14 cellular contexts compared by ENCODE assay signal in the genomic region with DNA sequence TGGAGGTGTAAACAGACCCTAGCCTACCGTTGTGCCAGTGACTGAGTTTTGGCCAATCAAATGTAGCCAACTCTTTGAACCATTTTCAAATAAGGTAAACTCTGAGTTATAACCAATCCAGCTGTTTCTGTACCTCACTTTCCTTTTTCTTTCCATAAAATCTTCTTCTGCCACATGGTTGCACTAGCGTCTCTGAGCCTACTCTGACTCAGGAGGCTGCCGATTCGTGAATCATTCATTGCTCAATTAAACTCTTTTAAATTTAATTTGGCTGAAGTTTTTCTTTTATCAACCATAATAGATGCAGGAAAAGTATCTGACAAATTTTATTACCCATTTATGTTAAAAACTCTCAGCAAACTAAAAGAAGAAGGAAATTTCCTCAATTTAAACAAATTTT.
DNase-seq lines count a peak whose midpoint lies in the region; ATAC-seq and TF ChIP-seq lines count a peak whose summit lies in the region.
"Had no signal": no experiment of that assay in that cellular context is flagged by ENCODE, and none has a peak within 500 bp of the region (broad histone marks: within the 10 kb centered on the region; RNA-seq: fewer than 3 reads in every experiment).

No MANE protein-coding gene starts in this region.

- DNase-seq in AG09309 (ENCODE audit: low read depth) (peak; percentile 24), HFFc6 (peak; percentile 18), amniotic epithelial cell (ENCODE audit: low read depth) (peak; percentile 29), fibroblast of peridontal ligament (ENCODE audit: extremely low read depth) (peak; percentile 61), sciatic nerve (ENCODE audit: low spot score) (no peak)
- no peak for DNase-seq in activated CD4-positive, alpha-beta memory T cell treated with anti-CD3 and anti-CD28 coated beads for 36 hours
- DNase-seq in activated CD8-positive, alpha-beta T cell treated with anti-CD3 and anti-CD28 coated beads, Interleukin-2, amount 10 ng/mL, durations not matched to agents 7 days and 5 days = no peak
- DNase-seq: 8988T; CD4-positive, CD25-positive, alpha-beta regulatory T cell; DMS53; GOT3; H9 had no signal

- ATAC-seq in sciatic nerve = no peak
- no peak for ATAC-seq in activated CD8-positive, alpha-beta T cell treated with anti-CD3 and anti-CD28 coated beads, Interleukin-2, amount 10 ng/mL, durations not matched to agents 7 days and 5 days
- ATAC-seq: HepG2 had no signal

- no peak overlapping the region for H3K27ac Mint-ChIP-seq in HFFc6
- H3K27ac Mint-ChIP-seq in activated CD4-positive, alpha-beta memory T cell treated with anti-CD3 and anti-CD28 coated beads for 36 hours = no peak overlapping the region
- no peak overlapping the region for H3K27ac Mint-ChIP-seq in activated CD8-positive, alpha-beta T cell treated with anti-CD3 and anti-CD28 coated beads, Interleukin-2, amount 10 ng/mL, durations not matched to agents 7 days and 5 days
- H3K27ac Mint-ChIP-seq: CD4-positive, CD25-positive, alpha-beta regulatory T cell; H9 had no signal

- H3K4me3 Mint-ChIP-seq in HFFc6 = no peak overlapping the region
- no peak overlapping the region for H3K4me3 Mint-ChIP-seq in activated CD4-positive, alpha-beta memory T cell treated with anti-CD3 and anti-CD28 coated beads for 36 hours
- no peak overlapping the region for H3K4me3 Mint-ChIP-seq in activated CD8-positive, alpha-beta T cell treated with anti-CD3 and anti-CD28 coated beads, Interleukin-2, amount 10 ng/mL, durations not matched to agents 7 days and 5 days
- H3K4me3 Mint-ChIP-seq: CD4-positive, CD25-positive, alpha-beta regulatory T cell; H9 had no signal

- no peaks in the 10 kb centered on the region for H3K9me3 Mint-ChIP-seq in HFFc6
- peaks cover 4% of the 10 kb centered on the region for H3K9me3 Mint-ChIP-seq in activated CD4-positive, alpha-beta memory T cell treated with anti-CD3 and anti-CD28 coated beads for 36 hours
- no peaks in the 10 kb centered on the region for H3K9me3 Mint-ChIP-seq in activated CD8-positive, alpha-beta T cell treated with anti-CD3 and anti-CD28 coated beads, Interleukin-2, amount 10 ng/mL, durations not matched to agents 7 days and 5 days (ENCODE audit: insufficient read depth)

- H3K36me3 Mint-ChIP-seq in HFFc6 (ENCODE audit: low read depth) = no peaks in the 10 kb centered on the region
- no peaks in the 10 kb centered on the region for H3K36me3 Mint-ChIP-seq in activated CD4-positive, alpha-beta memory T cell treated with anti-CD3 and anti-CD28 coated beads for 36 hours
- H3K36me3 Mint-ChIP-seq in activated CD8-positive, alpha-beta T cell treated with anti-CD3 and anti-CD28 coated beads, Interleukin-2, amount 10 ng/mL, durations not matched to agents 7 days and 5 days (ENCODE audit: low read depth) = no peaks in the 10 kb centered on the region
- H3K36me3 Mint-ChIP-seq: CD4-positive, CD25-positive, alpha-beta regulatory T cell had no signal

- intact Hi-C loops in sciatic nerve (cut with DNase I) = no loop called here
- intact Hi-C loops in activated CD4-positive, alpha-beta memory T cell treated with anti-CD3 and anti-CD28 coated beads for 36 hours (cut with micrococcal nuclease) = no loop called here

- CTCF ChIA-PET in activated CD4-positive, alpha-beta memory T cell treated with anti-CD3 and anti-CD28 coated beads for 36 hours (lab: Charles Lee) = no interaction called here
- CTCF ChIA-PET in activated CD8-positive, alpha-beta T cell treated with anti-CD3 and anti-CD28 coated beads, Interleukin-2, amount 10 ng/mL, durations not matched to agents 7 days and 5 days (lab: Charles Lee) = no interaction called here

- H3K27me3 Mint-ChIP-seq in HFFc6 (ENCODE audit: insufficient read depth) = no peaks in the 10 kb centered on the region
- H3K27me3 Mint-ChIP-seq in activated CD4-positive, alpha-beta memory T cell treated with anti-CD3 and anti-CD28 coated beads for 36 hours = no peaks in the 10 kb centered on the region
- no peaks in the 10 kb centered on the region for H3K27me3 Mint-ChIP-seq in activated CD8-positive, alpha-beta T cell treated with anti-CD3 and anti-CD28 coated beads, Interleukin-2, amount 10 ng/mL, durations not matched to agents 7 days and 5 days (ENCODE audit: low read depth)
- H3K27me3 Mint-ChIP-seq: CD4-positive, CD25-positive, alpha-beta regulatory T cell had no signal

- H3K4me3 ChIP-seq in AG09309 (ENCODE audit: control insufficient read depth, low read depth, low read length) = no peak overlapping the region
- H3K4me3 ChIP-seq: BLaER1 treated with 17β-estradiol and CSF1 and Interleukin-3, amounts not matched to agents 10 nM and 100 nM had no signal

- POLR2A ChIA-PET in activated CD4-positive, alpha-beta memory T cell treated with anti-CD3 and anti-CD28 coated beads for 36 hours (lab: Charles Lee) = no interaction called here
- POLR2A ChIA-PET in activated CD8-positive, alpha-beta T cell treated with anti-CD3 and anti-CD28 coated beads, Interleukin-2, amount 10 ng/mL, durations not matched to agents 7 days and 5 days (lab: Charles Lee) = no interaction called here

- TF ChIP-seq CTCF in AG09309 (IDR thresholded peaks at IDR 0.05; ENCODE audit: control insufficient read depth, insufficient read depth, low read depth, low read length, missing control alignments) (peak; percentile 13), HFFc6 (IDR thresholded peaks at IDR 0.05) (no peak)

- peaks cover 24% of the 10 kb centered on the region for H3K4me1 Mint-ChIP-seq in HFFc6 (ENCODE audit: low read depth)
- H3K4me1 Mint-ChIP-seq in activated CD4-positive, alpha-beta memory T cell treated with anti-CD3 and anti-CD28 coated beads for 36 hours (ENCODE audit: low read depth) = peaks cover 1% of the 10 kb centered on the region
- no peaks in the 10 kb centered on the region for H3K4me1 Mint-ChIP-seq in activated CD8-positive, alpha-beta T cell treated with anti-CD3 and anti-CD28 coated beads, Interleukin-2, amount 10 ng/mL, durations not matched to agents 7 days and 5 days (ENCODE audit: low read depth)
- H3K4me1 Mint-ChIP-seq: CD4-positive, CD25-positive, alpha-beta regulatory T cell; H9 had no signal

Comparison
In these comparisons a context has a peak if more than half of its experiments do, and no peak if none do; other contexts are left out.
1. DNase-seq: peak in AG09309 (single experiment), HFFc6 (single experiment), amniotic epithelial cell (single experiment) and fibroblast of peridontal ligament (single experiment); none in sciatic nerve (single experiment), activated CD4-positive, alpha-beta memory T cell treated with anti-CD3 and anti-CD28 coated beads for 36 hours (single experiment) and activated CD8-positive, alpha-beta T cell treated with anti-CD3 and anti-CD28 coated beads, Interleukin-2, amount 10 ng/mL, durations not matched to agents 7 days and 5 days (single experiment).